In genomic region chr17:42101513-42102292, GRCh38 we compare ENCODE assay signal across 1 cellular context.
TF ChIP-seq lines count a peak whose summit lies in the region.

No MANE protein-coding gene starts in this region.

TF ChIP-seq in endothelial cell of umbilical vein, 7 proteins besides CTCF, POLR2A, EP300 and RAD21:
- TF ChIP-seq GATA2 (IDR thresholded peaks at IDR 0.05; ENCODE audit: insufficient read depth, insufficient read length, low read depth, low read length) (no peak), EZH2 (IDR thresholded peaks at IDR 0.05; ENCODE audit: borderline replicate concordance, low read depth, low read length, severe bottlenecking) (no peak), JUN (IDR thresholded peaks at IDR 0.05; ENCODE audit: borderline replicate concordance, insufficient read depth, insufficient read length, low read depth) (no peak), POLR2AphosphoS5 (IDR thresholded peaks at IDR 0.05; ENCODE audit: insufficient read depth, low read depth, low read length) (no peak), MYC (IDR thresholded peaks at IDR 0.05; ENCODE audit: low read depth, low read length) (no peak), FOS (IDR thresholded peaks at IDR 0.05; ENCODE audit: borderline replicate concordance, insufficient read depth, low read length) (no peak), MAX (IDR thresholded peaks at IDR 0.05; ENCODE audit: insufficient read depth, insufficient read length) (no peak)
TF ChIP-seq in endothelial cell of umbilical vein: peak in this region for 0.
